14 cellular contexts compared by ENCODE assay signal in genomic region chr10:104304927-104305326, GRCh38. TPM values are rescaled to one million over a fixed set of nuclear protein-coding genes. Genes with fewer than 3 reads are reported as not detected.
DNase-seq lines count a peak whose midpoint lies in the region; ATAC-seq, FAIRE-seq and TF ChIP-seq lines count a peak whose summit lies in the region.
"Had no signal": no experiment of that assay in that cellular context is flagged by ENCODE, and none has a peak within 500 bp of the region (broad histone marks: within the 10 kb centered on the region; RNA-seq: fewer than 3 reads in every experiment).

No MANE protein-coding gene starts in this region.

- no peaks in the 10 kb centered on the region for H3K36me3 ChIP-seq in PC-9 (ENCODE audit: low read depth)
- no peaks in the 10 kb centered on the region for H3K36me3 ChIP-seq in psoas muscle (ENCODE audit: insufficient read depth in 1 of 2, low read depth in 1 of 2)

- ATAC-seq in psoas muscle (peak in 3 of 4 donors; percentile 35 to 71 (median 60)), GM18868 (IDR thresholded peaks at IDR 0.05; ENCODE audit: unreplicated experiment) (no peak)

- peaks cover 0 to 5% (median 0%) of the 10 kb centered on the region in 3 donors for H3K36me3 Mint-ChIP-seq in immature natural killer cell

- peaks cover 24 to 44% (median 42%) of the 10 kb centered on the region in 3 donors for H3K27me3 Mint-ChIP-seq in immature natural killer cell (ENCODE audit: low read depth in 3 of 3)

- DNase-seq in PC-9 (peak in 1 of 2 experiments; percentile 55), epithelial cell of esophagus (ENCODE audit: low read depth) (peak; percentile 47), immature natural killer cell (no peak), psoas muscle (no peak), GM19239 (ENCODE audit: insufficient read length, low spot score) (no peak), inferior parietal cortex (ENCODE audit: extremely low spot score) (no peak), kidney tubule cell (ENCODE audit: low spot score) (no peak)
- DNase-seq: cortex of kidney, NCI-H1105 had no signal

- H3K27ac ChIP-seq in PC-9 (peak overlapping the region; percentile 43; the same call in 1 of the 2 replicates), psoas muscle (peak overlapping the region; percentile 74)

- H3K9me2 ChIP-seq in PC-9 (ENCODE audit: insufficient read depth): no peaks in the 10 kb centered on the region

- H3K9me3 ChIP-seq in PC-9 (ENCODE audit: insufficient read depth, low read depth) (no peaks in the 10 kb centered on the region; the same call in 1 of the 2 replicates), psoas muscle (no peaks in the 10 kb centered on the region)

- no peaks in the 10 kb centered on the region for H4K20me1 ChIP-seq in PC-9 (ENCODE audit: insufficient read depth)

- no TSS peak for BruUV-seq in PC-9 (replicated peaks; lab: Mats Ljungman, UMichigan)

- H3K9me3 Mint-ChIP-seq in immature natural killer cell: peaks cover 0 to 2% (median 0%) of the 10 kb centered on the region in 6 donors

- peaks cover 93 to 96% of the 10 kb centered on the region in 2 donors for H3K4me1 Mint-ChIP-seq in immature natural killer cell

- no peak for FAIRE-seq in GM19239 (lab: Jason Lieb, UNC)

- H3F3A ChIP-seq in PC-9 (ENCODE audit: insufficient read depth, low read depth): 0 out of 2 replicates have a peak, but pooled peaks cover 4% of the 10 kb centered on the region

- no peaks in the 10 kb centered on the region for H3K79me2 ChIP-seq in PC-9 (ENCODE audit: low read depth)

- TF ChIP-seq CTCF in PC-9 (conservative IDR thresholded peaks at IDR 0.05) (no peak), epithelial cell of esophagus (IDR thresholded peaks at IDR 0.05; ENCODE audit: insufficient read depth, low read depth, low read length, missing control alignments) (no peak), psoas muscle (IDR thresholded peaks at IDR 0.05) (no peak)

- H3K27me3 ChIP-seq in PC-9 (ENCODE audit: insufficient read depth, low read depth) (no peaks in the 10 kb centered on the region), psoas muscle (ENCODE audit: insufficient read depth in 3 of 3, low read length in 2 of 3) (no peaks in the 10 kb centered on the region)

- H3K4me1 ChIP-seq in PC-9 (replicated peaks; ENCODE audit: insufficient read depth): peaks cover 15% of the 10 kb centered on the region
- H3K4me1 ChIP-seq in psoas muscle: peaks cover 52% of the 10 kb centered on the region

- H3K4me3 Mint-ChIP-seq in immature natural killer cell: peak overlapping the region; percentile 46 to 85 (median 67)
- H3K4me3 Mint-ChIP-seq: activated CD8-positive, alpha-beta T cell treated with anti-CD3 and anti-CD28 coated beads, Interleukin-2, amount 10 ng/mL, durations not matched to agents 7 days and 5 days; activated T-helper 1 cell treated with anti-CD3 and anti-CD28 coated beads, Interleukin-12 subunit alpha, Interleukin-12 subunit beta, Interleukin-2, Interleukin-4 antibody, amounts not matched to agents 30 ng/mL and 10 ng/mL and 1 ng/mL, durations not matched to agents 14 hours and 24 hours and 36 hours; neural crest cell; WTC11 had no signal

- POLR2A ChIA-PET in PC-9 (lab: Charles Lee; ENCODE audit: unreplicated experiment): interaction anchor here (0.5 kb wide), 1 partner anchor 30 kb away, joined by 3 read pairs; no protein-coding TSS in a partner anchor

- intact Hi-C loops in PC-9 (cut with micrococcal nuclease; ENCODE audit: unreplicated experiment): loop anchor here (1.0 kb wide), 1 partner anchor 45 kb away; no protein-coding TSS in a partner anchor
- intact Hi-C loops in psoas muscle (cut with DNase I): loop anchor here in 1 of 2 donors (1.0 kb wide), 1 partner anchor 46 kb away; no protein-coding TSS in a partner anchor

- H3K27ac Mint-ChIP-seq in immature natural killer cell: peak overlapping the region; percentile 67 to 97 (median 91)
- H3K27ac Mint-ChIP-seq: WTC11 had no signal

- 24 to 40% (median 26%) methylated on average over 8 of the region's 8 CpGs for WGBS in psoas muscle, 3 donors

- no peak overlapping the region for H2AFZ ChIP-seq in PC-9

- peak overlapping the region; percentile 63 for H3K4me2 ChIP-seq in PC-9

- CTCF ChIA-PET in PC-9 (lab: Charles Lee): interaction anchor here (0.6 kb wide), 1 partner anchor 10 kb away, joined by 6 read pairs; no protein-coding TSS in a partner anchor

- H3K4me3 ChIP-seq in PC-9 (no peak overlapping the region), epithelial cell of esophagus (ENCODE audit: low read length) (no peak overlapping the region), psoas muscle (no peak overlapping the region)

RNA-seq across cellular contexts. Expression of gene ITPRIP, which starts 33.3 kb away (rescaled TPM):
- 6.7 and 8.5 TPM in 2 replicates for total RNA-seq in PC-9 (2021)
- 10 to 100 TPM; 37.0 to 67.8 (median 53.3) TPM for polyA plus RNA-seq in immature natural killer cell
- 10 to 100 TPM in 1 of 4 donors, 1 to 10 TPM in 3; 7.2 to 25.6 (median 8.6) TPM for total RNA-seq in psoas muscle
- 100 to 1,000 TPM in 1 of 3 donors, 10 to 100 TPM in 1, 1 to 10 TPM in 1; 6.2 to 118 (median 12.3) TPM for polyA plus RNA-seq in psoas muscle

RNA-seq across cellular contexts. Expression of gene GSTO2, which starts 35.9 kb away (rescaled TPM):
- total RNA-seq in PC-9 (2021): 3.3 and 4.3 TPM in 2 replicates
- polyA plus RNA-seq in immature natural killer cell: 1 to 10 TPM in 1 of 3 donors, under 1 TPM in 2; 0.16 to 1.6 (median 0.85) TPM
- total RNA-seq in psoas muscle: 1 to 10 TPM; 1.2 to 3.3 (median 2.0) TPM
- 1 to 10 TPM in 2 of 3 donors, under 1 TPM in 1; 0.23 to 4.6 (median 1.1) TPM for polyA plus RNA-seq in psoas muscle

RNA-seq across cellular contexts. Expression of gene CFAP58, which starts 48.7 kb away (rescaled TPM):
- total RNA-seq in PC-9 (2021): 0.15 and 0.31 TPM in 2 replicates
- polyA plus RNA-seq in immature natural killer cell: not detected
- total RNA-seq in psoas muscle: under 1 TPM; 0.21 to 0.74 (median 0.56) TPM
- 1 to 10 TPM in 1 of 3 donors, under 1 TPM in 2; 0.04 to 1.4 (median 0.07) TPM for polyA plus RNA-seq in psoas muscle

RNA-seq across cellular contexts. Expression of gene GSTO1, which starts 50.2 kb away (rescaled TPM):
- total RNA-seq in PC-9 (2021): 71.0 and 77.3 TPM in 2 replicates
- 100 to 1,000 TPM; 162 to 223 (median 166) TPM for polyA plus RNA-seq in immature natural killer cell
- 100 to 1,000 TPM in 3 of 4 donors, 10 to 100 TPM in 1; 95.9 to 222 (median 114) TPM for total RNA-seq in psoas muscle
- 100 to 1,000 TPM in 2 of 3 donors, 10 to 100 TPM in 1; 73.7 to 742 (median 120) TPM for polyA plus RNA-seq in psoas muscle
